In genomic region chr17:77449373-77449907, GRCh38 we compare ENCODE assay signal across 9 cellular contexts.
DNase-seq lines count a peak whose midpoint lies in the region; ATAC-seq, FAIRE-seq and TF ChIP-seq lines count a peak whose summit lies in the region.
"Had no signal": no experiment of that assay in that cellular context is flagged by ENCODE, and none has a peak within 500 bp of the region (broad histone marks: within the 10 kb centered on the region; RNA-seq: fewer than 3 reads in every experiment).

No MANE protein-coding gene starts in this region.

- no peaks in the 10 kb centered on the region for H3K9me3 ChIP-seq in astrocyte (ENCODE audit: insufficient read depth, low read depth, low read length)
- no peaks in the 10 kb centered on the region for H3K9me3 ChIP-seq in thyroid gland

- H3K36me3 Mint-ChIP-seq in activated T-cell treated with anti-CD3 and anti-CD28 coated beads, Interleukin-2, amount 50 U/mL, for 24 hours (ENCODE audit: low read depth): peaks cover 59% of the 10 kb centered on the region
- H3K36me3 Mint-ChIP-seq in astrocyte (ENCODE audit: low read depth, unreplicated experiment): peaks cover 9% of the 10 kb centered on the region
- H3K36me3 Mint-ChIP-seq in mesothelial cell of epicardium: peaks cover 3% of the 10 kb centered on the region

- H3K4me3 Mint-ChIP-seq in activated T-cell treated with anti-CD3 and anti-CD28 coated beads, Interleukin-2, amount 50 U/mL, for 24 hours: peak overlapping the region; percentile 98
- H3K4me3 Mint-ChIP-seq in astrocyte (ENCODE audit: unreplicated experiment) (peak overlapping the region; percentile 96), mesothelial cell of epicardium (peak overlapping the region; percentile 99)

- H3K36me3 ChIP-seq in astrocyte (ENCODE audit: insufficient read depth, low read length) (no peaks in the 10 kb centered on the region), thyroid gland (no peaks in the 10 kb centered on the region)

- no peak for FAIRE-seq in astrocyte (lab: Jason Lieb, UNC)

- peak overlapping the region; percentile 97 for H3K27ac Mint-ChIP-seq in activated T-cell treated with anti-CD3 and anti-CD28 coated beads, Interleukin-2, amount 50 U/mL, for 24 hours
- H3K27ac Mint-ChIP-seq in astrocyte (ENCODE audit: unreplicated experiment) (peak overlapping the region; percentile 58), mesothelial cell of epicardium (peak overlapping the region; percentile 99)

- H3K4me3 ChIP-seq in astrocyte (ENCODE audit: insufficient read depth, low read depth, low read length): no peak overlapping the region
- no peak overlapping the region for H3K4me3 ChIP-seq in thyroid gland (replicated peaks in 1 of 3)

- peaks cover 99% of the 10 kb centered on the region for H4K20me1 ChIP-seq in astrocyte (ENCODE audit: insufficient read depth, low read length)

- no peak for TF ChIP-seq POLR2A in thyroid gland (IDR thresholded peaks at IDR 0.05)

- peak overlapping the region; percentile 94 for H3K4me2 ChIP-seq in astrocyte (ENCODE audit: low read length)

- H3K9me3 Mint-ChIP-seq in activated T-cell treated with anti-CD3 and anti-CD28 coated beads, Interleukin-2, amount 50 U/mL, for 24 hours: no peaks in the 10 kb centered on the region
- H3K9me3 Mint-ChIP-seq in astrocyte (ENCODE audit: unreplicated experiment) (no peaks in the 10 kb centered on the region), mesothelial cell of epicardium (no peaks in the 10 kb centered on the region)

- intact Hi-C loops in thyroid gland (cut with DNase I): no loop called here

- H3K4me1 ChIP-seq in astrocyte (ENCODE audit: insufficient read depth, low read length): peaks cover 82% of the 10 kb centered on the region
- peaks cover 30 to 63% of the 10 kb centered on the region in 2 donors for H3K4me1 ChIP-seq in thyroid gland

- H2AFZ ChIP-seq in astrocyte (ENCODE audit: low read depth, low read length): no peak overlapping the region

- TF ChIP-seq CTCF in astrocyte (IDR thresholded peaks at IDR 0.05; ENCODE audit: insufficient read depth, low read depth, low read length): no peak
- no peak for TF ChIP-seq CTCF in mesothelial cell of epicardium (IDR thresholded peaks at IDR 0.05; ENCODE audit: unreplicated experiment)
- TF ChIP-seq CTCF in thyroid gland (IDR thresholded peaks at IDR 0.05): no peak

- peak overlapping the region; percentile 94 for H3K27ac ChIP-seq in astrocyte (ENCODE audit: low read depth, low read length)
- peak overlapping the region in 2 of 3 donors; percentile 43 to 64 for H3K27ac ChIP-seq in thyroid gland

- no peak for ATAC-seq in GM19023 (IDR thresholded peaks at IDR 0.05; ENCODE audit: unreplicated experiment)

- peak; percentile 58 for DNase-seq in activated T-cell treated with anti-CD3 and anti-CD28 coated beads, Interleukin-2, amount 50 U/mL, for 24 hours
- DNase-seq in activated T-cell treated with anti-CD3 and anti-CD28 coated beads for 4 hours (no peak), astrocyte (ENCODE audit: low read depth) (no peak), mesothelial cell of epicardium (ENCODE audit: low spot score in 2 of 2, unreplicated experiment in 2 of 2) (no peak), thyroid gland (no peak), LoVo (ENCODE audit: low spot score) (no peak), superior temporal gyrus (ENCODE audit: extremely low spot score) (no peak)
- DNase-seq: SIG-M5 had no signal

- H3K79me2 ChIP-seq in astrocyte (ENCODE audit: insufficient read depth, low read length): peaks cover 91% of the 10 kb centered on the region

- H3K9ac ChIP-seq in astrocyte (ENCODE audit: low read length): peak overlapping the region; percentile 91

- no peaks in the 10 kb centered on the region for H3K27me3 ChIP-seq in astrocyte (ENCODE audit: insufficient read depth, low read length)
- H3K27me3 ChIP-seq in thyroid gland: no peaks in the 10 kb centered on the region

- peaks cover 65% of the 10 kb centered on the region for H3K4me1 Mint-ChIP-seq in activated T-cell treated with anti-CD3 and anti-CD28 coated beads, Interleukin-2, amount 50 U/mL, for 24 hours (ENCODE audit: low read depth)
- H3K4me1 Mint-ChIP-seq in astrocyte (ENCODE audit: low read depth, unreplicated experiment) (peaks cover 50% of the 10 kb centered on the region), mesothelial cell of epicardium (peaks cover 70% of the 10 kb centered on the region)

- no peaks in the 10 kb centered on the region for H3K27me3 Mint-ChIP-seq in activated T-cell treated with anti-CD3 and anti-CD28 coated beads, Interleukin-2, amount 50 U/mL, for 24 hours
- H3K27me3 Mint-ChIP-seq in astrocyte (ENCODE audit: low read depth, unreplicated experiment) (no peaks in the 10 kb centered on the region), mesothelial cell of epicardium (ENCODE audit: low read depth) (no peaks in the 10 kb centered on the region)

- 58 to 61% methylated on average over 9 of the region's 9 CpGs for WGBS in thyroid gland, 2 donors
